In the genomic region with DNA sequence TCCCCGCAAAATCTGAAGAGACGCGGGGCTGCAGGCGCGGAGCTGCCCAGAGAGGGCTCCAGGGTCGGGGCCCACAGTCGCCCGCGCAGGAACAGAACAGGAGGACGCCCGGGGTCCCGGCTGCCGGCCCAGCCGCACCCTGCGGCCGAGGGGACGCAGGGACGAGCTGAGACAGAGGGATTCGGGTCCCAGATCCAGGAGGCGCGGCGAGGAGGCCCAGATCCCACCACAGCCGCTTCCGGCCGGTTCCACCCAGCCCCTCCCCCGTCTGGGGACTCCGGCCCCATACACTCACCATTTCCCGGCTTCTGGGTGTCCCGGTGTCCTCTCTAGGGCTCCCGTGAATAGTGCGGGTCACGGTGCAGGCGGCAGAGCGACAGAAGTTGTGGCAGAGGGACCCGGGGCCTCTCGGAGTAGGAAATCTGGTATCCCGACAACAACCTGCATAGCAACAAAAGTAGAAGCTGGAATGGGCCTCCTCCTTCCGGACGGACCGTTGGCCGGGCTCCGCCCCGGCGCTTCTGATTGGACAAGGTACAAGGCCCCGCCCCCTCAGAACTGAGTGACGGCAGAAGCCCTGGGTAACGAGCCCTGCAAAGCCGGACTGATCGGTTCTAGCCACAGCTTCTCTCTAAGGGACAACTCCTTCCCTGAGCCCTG, we compare ENCODE assay signal across 1 cellular context.
A peak's percentile ranks its signal among the peaks of the same experiment; 100 is the strongest.
TF ChIP-seq lines count a peak whose summit lies in the region.

Gene ZNF20 (minus strand): TSS at position 466 of the 660 bp plus-strand sequence. CDS start 168 bp downstream, at position 298.

TF ChIP-seq in HepG2, 621 proteins besides CTCF, POLR2A, EP300 and RAD21 (continued from another document and continues in another):
- TF ChIP-seq SMARCE1 (IDR thresholded peaks at IDR 0.05; ENCODE audit: borderline replicate concordance) (no peak), SAP130 (CRISPR knock-in tag; IDR thresholded peaks at IDR 0.05; ENCODE audit: low read depth) (peak; percentile 85), ZNF770 (CRISPR knock-in tag; IDR thresholded peaks at IDR 0.05) (peak; percentile 63; the same call in 1 of the 2 replicates), ZBTB3 (CRISPR knock-in tag; IDR thresholded peaks at IDR 0.05; ENCODE audit: borderline replicate concordance, low read depth) (no peak), ZNF234 (CRISPR knock-in tag; conservative IDR thresholded peaks at IDR 0.05) (no peak), ZBTB21 (CRISPR knock-in tag; IDR thresholded peaks at IDR 0.05) (no peak), ZMAT5 (CRISPR knock-in tag; IDR thresholded peaks at IDR 0.05; ENCODE audit: borderline replicate concordance, low read depth) (no peak), TBL1XR1 (IDR thresholded peaks at IDR 0.05; ENCODE audit: borderline replicate concordance, low read length, partially characterized antibody) (no peak), FOXP1 (IDR thresholded peaks at IDR 0.05) (no peak), FOXP1 (CRISPR knock-in tag; IDR thresholded peaks at IDR 0.05) (no peak), ZNF777 (CRISPR knock-in tag; IDR thresholded peaks at IDR 0.05) (no peak), CEBPG (CRISPR knock-in tag; IDR thresholded peaks at IDR 0.05) (no peak; the same call in 1 of the 2 replicates), TEF (CRISPR knock-in tag; IDR thresholded peaks at IDR 0.05) (no peak), JARID2 (CRISPR knock-in tag; IDR thresholded peaks at IDR 0.05; ENCODE audit: insufficient replicate concordance) (no peak), MXD1 (CRISPR knock-in tag; IDR thresholded peaks at IDR 0.05) (0 out of 2 replicates have a peak, but pooled peaks have one; percentile 56), CCAR2 (optimal IDR thresholded peaks at IDR 0.05; ENCODE audit: low read depth, low read length) (no peak), NRL (CRISPR knock-in tag; IDR thresholded peaks at IDR 0.05; ENCODE audit: borderline replicate concordance) (peak; percentile 51), MAFG (CRISPR knock-in tag; IDR thresholded peaks at IDR 0.05) (no peak), ZNF251 (CRISPR knock-in tag; IDR thresholded peaks at IDR 0.05) (no peak), GABPB1 (CRISPR knock-in tag; IDR thresholded peaks at IDR 0.05) (peak; percentile 81), ZNF567 (CRISPR knock-in tag; IDR thresholded peaks at IDR 0.05; ENCODE audit: borderline replicate concordance) (no peak), KDM6A (CRISPR knock-in tag; IDR thresholded peaks at IDR 0.05; ENCODE audit: low read depth) (no peak), ZNF577 (CRISPR knock-in tag; IDR thresholded peaks at IDR 0.05; ENCODE audit: borderline replicate concordance, low read depth) (no peak), ZNF746 (CRISPR knock-in tag; IDR thresholded peaks at IDR 0.05) (0 out of 2 replicates have a peak, but pooled peaks have one; percentile 15), CC2D1A (CRISPR knock-in tag; IDR thresholded peaks at IDR 0.05) (no peak), E2F1 (CRISPR knock-in tag; IDR thresholded peaks at IDR 0.05) (no peak), ZSCAN22 (CRISPR knock-in tag; IDR thresholded peaks at IDR 0.05) (no peak), RORA (CRISPR knock-in tag; IDR thresholded peaks at IDR 0.05) (no peak), FOXM1 (CRISPR knock-in tag; IDR thresholded peaks at IDR 0.05) (no peak), ZNF33B (CRISPR knock-in tag; IDR thresholded peaks at IDR 0.05) (0 out of 2 replicates have a peak, but pooled peaks have one; percentile 20), FOXK1 (CRISPR knock-in tag; IDR thresholded peaks at IDR 0.05; ENCODE audit: borderline replicate concordance, low read depth) (0 out of 2 replicates have a peak, but pooled peaks have one; percentile 29), ZNF317 (CRISPR knock-in tag; IDR thresholded peaks at IDR 0.05) (no peak), ZNF460 (CRISPR knock-in tag; IDR thresholded peaks at IDR 0.05; ENCODE audit: borderline replicate concordance) (no peak), ZFP62 (CRISPR knock-in tag; IDR thresholded peaks at IDR 0.05) (no peak), ELK4 (CRISPR knock-in tag; IDR thresholded peaks at IDR 0.05; ENCODE audit: borderline replicate concordance) (no peak; the same call in 1 of the 2 replicates), SSRP1 (CRISPR knock-in tag; IDR thresholded peaks at IDR 0.05) (no peak), ZNF788 (CRISPR knock-in tag; IDR thresholded peaks at IDR 0.05; ENCODE audit: borderline replicate concordance) (peak; percentile 57; the same call in 1 of the 2 replicates), PAX8 (CRISPR knock-in tag; IDR thresholded peaks at IDR 0.05; ENCODE audit: borderline replicate concordance) (no peak), ZFP36 (IDR thresholded peaks at IDR 0.05; ENCODE audit: borderline replicate concordance, low read depth, low read length, partially characterized antibody) (no peak), KLF6 (CRISPR knock-in tag; IDR thresholded peaks at IDR 0.05) (0 out of 2 replicates have a peak, but pooled peaks have one; percentile 41), ZNF652 (CRISPR knock-in tag; IDR thresholded peaks at IDR 0.05; ENCODE audit: borderline replicate concordance, low read depth) (no peak), ZNF431 (CRISPR knock-in tag; IDR thresholded peaks at IDR 0.05; ENCODE audit: borderline replicate concordance, low read depth) (no peak), PCBP1 (IDR thresholded peaks at IDR 0.05; ENCODE audit: borderline replicate concordance, low read depth, low read length) (no peak), THAP8 (CRISPR knock-in tag; IDR thresholded peaks at IDR 0.05; ENCODE audit: borderline replicate concordance) (no peak), DDIT3 (CRISPR knock-in tag; IDR thresholded peaks at IDR 0.05) (no peak), ZFP82 (CRISPR knock-in tag; IDR thresholded peaks at IDR 0.05; ENCODE audit: borderline replicate concordance) (0 out of 2 replicates have a peak, but pooled peaks have one; percentile 42), ZNF691 (CRISPR knock-in tag; IDR thresholded peaks at IDR 0.05; ENCODE audit: borderline replicate concordance, low read depth) (no peak), HDAC1 (CRISPR knock-in tag; IDR thresholded peaks at IDR 0.05) (peak; percentile 68; the same call in 1 of the 2 replicates), ATF7 (IDR thresholded peaks at IDR 0.05) (no peak), ATF7 (CRISPR knock-in tag; IDR thresholded peaks at IDR 0.05) (no peak), ZBTB10 (CRISPR knock-in tag; IDR thresholded peaks at IDR 0.05; ENCODE audit: borderline replicate concordance) (no peak)
- TF ChIP-seq, protein P1, sequence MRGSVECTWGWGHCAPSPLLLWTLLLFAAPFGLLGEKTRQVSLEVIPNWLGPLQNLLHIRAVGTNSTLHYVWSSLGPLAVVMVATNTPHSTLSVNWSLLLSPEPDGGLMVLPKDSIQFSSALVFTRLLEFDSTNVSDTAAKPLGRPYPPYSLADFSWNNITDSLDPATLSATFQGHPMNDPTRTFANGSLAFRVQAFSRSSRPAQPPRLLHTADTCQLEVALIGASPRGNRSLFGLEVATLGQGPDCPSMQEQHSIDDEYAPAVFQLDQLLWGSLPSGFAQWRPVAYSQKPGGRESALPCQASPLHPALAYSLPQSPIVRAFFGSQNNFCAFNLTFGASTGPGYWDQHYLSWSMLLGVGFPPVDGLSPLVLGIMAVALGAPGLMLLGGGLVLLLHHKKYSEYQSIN (CRISPR knock-in tag; IDR thresholded peaks at IDR 0.05; ENCODE audit: borderline replicate concordance), result no peak
- TF ChIP-seq, protein P2, sequence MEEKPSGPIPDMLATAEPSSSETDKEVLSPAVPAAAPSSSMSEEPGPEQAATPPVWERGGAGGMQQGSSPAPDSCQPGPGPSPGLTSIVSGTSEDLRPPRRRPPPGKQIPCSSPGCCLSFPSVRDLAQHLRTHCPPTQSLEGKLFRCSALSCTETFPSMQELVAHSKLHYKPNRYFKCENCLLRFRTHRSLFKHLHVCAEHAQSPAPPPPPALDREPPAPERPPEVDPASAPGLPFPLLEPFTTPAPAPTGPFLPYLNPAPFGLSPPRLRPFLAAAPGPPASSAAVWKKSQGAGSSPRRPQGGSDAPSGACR (CRISPR knock-in tag; IDR thresholded peaks at IDR 0.05), result no peak
